15 cellular contexts compared by ENCODE assay signal in the genomic region with DNA sequence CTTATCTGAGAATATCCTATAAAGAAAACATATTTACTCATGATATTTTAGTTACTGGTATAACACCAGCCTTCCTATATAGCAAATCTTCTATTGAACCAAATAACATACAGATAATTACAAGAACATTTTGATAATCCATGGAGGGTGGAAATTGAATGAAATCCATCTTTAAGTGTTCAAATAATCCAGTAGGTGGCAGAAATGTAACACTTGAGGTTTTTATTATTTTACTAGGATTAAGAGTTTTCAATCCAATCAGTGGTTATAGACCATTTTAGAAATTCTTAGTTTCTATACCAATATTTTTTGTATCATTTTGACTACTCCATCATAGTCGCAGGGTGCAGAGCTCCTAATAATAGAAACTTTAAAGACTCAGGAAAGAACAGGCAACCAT.
DNase-seq lines count a peak whose midpoint lies in the region; ATAC-seq and TF ChIP-seq lines count a peak whose summit lies in the region.
"Had no signal": no experiment of that assay in that cellular context is flagged by ENCODE, and none has a peak within 500 bp of the region (broad histone marks: within the 10 kb centered on the region; RNA-seq: fewer than 3 reads in every experiment).

No MANE protein-coding gene starts in this region.

- intact Hi-C loops in upper lobe of right lung (cut with DNase I), result no loop called here

- peak; percentile 58 for TF ChIP-seq RAD21 in SK-N-SH (IDR thresholded peaks at IDR 0.05; ENCODE audit: low read length)

- no peaks in the 10 kb centered on the region for H3K9me2 ChIP-seq in SK-N-SH

- TF ChIP-seq CTCF in SK-N-SH (IDR thresholded peaks at IDR 0.05), result peak; percentile 52
- peak; percentile 22 for TF ChIP-seq CTCF in epithelial cell of proximal tubule (conservative IDR thresholded peaks at IDR 0.05; ENCODE audit: low read depth, low read length)
- peak; percentile 19 for TF ChIP-seq CTCF in upper lobe of right lung (IDR thresholded peaks at IDR 0.05)
- peak in 1 of 6 experiments; percentile 4 for TF ChIP-seq CTCF in Peyer's patch (IDR thresholded peaks at IDR 0.05)

- H3K36me3 ChIP-seq in SK-N-SH (replicated peaks in 1 of 2; ENCODE audit: control insufficient read depth in 1 of 2, insufficient read depth in 2 of 2, low read length in 1 of 2) (no peaks in the 10 kb centered on the region), upper lobe of right lung (no peaks in the 10 kb centered on the region), Peyer's patch (no peaks in the 10 kb centered on the region)
- H3K36me3 ChIP-seq: right atrium auricular region had no signal

- H4K20me1 ChIP-seq in SK-N-SH (ENCODE audit: insufficient read depth), result no peaks in the 10 kb centered on the region

- H3K4me3 ChIP-seq in SK-N-SH (ENCODE audit: low read depth in 2 of 2, low read length in 1 of 2), result no peak overlapping the region
- H3K4me3 ChIP-seq in epithelial cell of proximal tubule (ENCODE audit: low read depth, low read length), result no peak overlapping the region
- no peak overlapping the region for H3K4me3 ChIP-seq in upper lobe of right lung
- no peak overlapping the region for H3K4me3 ChIP-seq in Peyer's patch
- H3K4me3 ChIP-seq: K562, right atrium auricular region had no signal

- POLR2A ChIA-PET in SK-N-SH (lab: Yijun Ruan, JAX), result no interaction called here

- WGBS in SK-N-SH (ENCODE audit: low lambda C conversion rate), result 39% methylated on average over 1 of the region's 1 CpG

- H2AFZ ChIP-seq in SK-N-SH (ENCODE audit: low read depth), result no peak overlapping the region

- H3K4me2 ChIP-seq in SK-N-SH, result no peak overlapping the region

- H3K79me2 ChIP-seq in SK-N-SH (ENCODE audit: insufficient read depth), result no peaks in the 10 kb centered on the region

- TF ChIP-seq EP300 in SK-N-SH (IDR thresholded peaks at IDR 0.05; ENCODE audit: borderline replicate concordance in 1 of 2, low read depth in 1 of 2, low read length in 1 of 2), result no peak

- H3K9ac ChIP-seq in SK-N-SH, result no peak overlapping the region

- H3K4me1 ChIP-seq in SK-N-SH (ENCODE audit: control insufficient read depth in 1 of 2, insufficient read depth in 2 of 2, low read depth in 1 of 2, low read length in 1 of 2), result no peaks in the 10 kb centered on the region
- H3K4me1 ChIP-seq in upper lobe of right lung, result no peaks in the 10 kb centered on the region
- no peaks in the 10 kb centered on the region for H3K4me1 ChIP-seq in Peyer's patch
- H3K4me1 ChIP-seq: right atrium auricular region had no signal

- no peaks in the 10 kb centered on the region for H3F3A ChIP-seq in SK-N-SH (replicated peaks; ENCODE audit: insufficient read depth)

- DNase-seq in SK-N-SH (peak; percentile 10), NCI-H1694 (lab: John Stamatoyannopoulos, UW) (peak; percentile 0), epithelial cell of proximal tubule (ENCODE audit: low read depth) (no peak), upper lobe of right lung (no peak), germinal center (ENCODE audit: low spot score) (no peak), medulla oblongata (ENCODE audit: extremely low spot score) (no peak), Peyer's patch (no peak)
- DNase-seq: activated T-cell treated with anti-CD3 and anti-CD28 coated beads, Interleukin-2, amount 50 U/mL, for 48 hours; cortex of kidney; NCI-H446 treated with DMSO at 0.1 percent for 48 hours; stimulated activated naive CD8-positive, alpha-beta T cell treated with anti-CD3 and anti-CD28 coated beads, Interleukin-15, amount 100 ng/mL, for 72 hours; T-cell had no signal

- CTCF ChIA-PET in SK-N-SH (lab: Yijun Ruan, JAX), result interaction anchor here (1.0 to 2.7 kb wide), 5 partner anchors 9 to 820 kb away, joined by 3 to 14 read pairs (median 4); no protein-coding TSS in a partner anchor

- no peak overlapping the region for H3K27ac ChIP-seq in SK-N-SH (ENCODE audit: low read depth in 2 of 2, low read length in 1 of 2)
- H3K27ac ChIP-seq in upper lobe of right lung, result no peak overlapping the region
- H3K27ac ChIP-seq in Peyer's patch, result no peak overlapping the region
- H3K27ac ChIP-seq: right atrium auricular region had no signal

- no peak for ATAC-seq in SK-N-SH treated with all-trans-retinoic acid at 6 μM for 48 hours
- ATAC-seq in upper lobe of right lung, result no peak
- ATAC-seq: K562; stimulated activated naive CD8-positive, alpha-beta T cell treated with anti-CD3 and anti-CD28 coated beads, Interleukin-15, amount 100 ng/mL, for 72 hours; T-cell had no signal

- no peaks in the 10 kb centered on the region for H3K9me3 ChIP-seq in SK-N-SH
- no peaks in the 10 kb centered on the region for H3K9me3 ChIP-seq in upper lobe of right lung
- H3K9me3 ChIP-seq in Peyer's patch, result no peaks in the 10 kb centered on the region
- H3K9me3 ChIP-seq: right atrium auricular region had no signal

- H3K27me3 ChIP-seq in SK-N-SH (ENCODE audit: insufficient read depth), result no peaks in the 10 kb centered on the region
- no peaks in the 10 kb centered on the region for H3K27me3 ChIP-seq in upper lobe of right lung
- no peaks in the 10 kb centered on the region for H3K27me3 ChIP-seq in Peyer's patch
- H3K27me3 ChIP-seq: right atrium auricular region had no signal

- no peak for TF ChIP-seq POLR2A in Peyer's patch (IDR thresholded peaks at IDR 0.05)

TF ChIP-seq in SK-N-SH, 30 proteins besides CTCF, POLR2A, EP300 and RAD21 (continues in another document):
- no peak for TF ChIP-seq CHD2 (IDR thresholded peaks at IDR 0.05; ENCODE audit: low read length, partially characterized antibody)
- TF ChIP-seq MXI1 (IDR thresholded peaks at IDR 0.05; ENCODE audit: low read depth, low read length), result no peak
- TF ChIP-seq, protein P1, sequence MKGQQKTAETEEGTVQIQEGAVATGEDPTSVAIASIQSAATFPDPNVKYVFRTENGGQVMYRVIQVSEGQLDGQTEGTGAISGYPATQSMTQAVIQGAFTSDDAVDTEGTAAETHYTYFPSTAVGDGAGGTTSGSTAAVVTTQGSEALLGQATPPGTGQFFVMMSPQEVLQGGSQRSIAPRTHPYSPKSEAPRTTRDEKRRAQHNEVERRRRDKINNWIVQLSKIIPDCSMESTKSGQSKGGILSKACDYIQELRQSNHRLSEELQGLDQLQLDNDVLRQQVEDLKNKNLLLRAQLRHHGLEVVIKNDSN (IDR thresholded peaks at IDR 0.05; ENCODE audit: borderline replicate concordance, low read depth), result no peak
- no peak for TF ChIP-seq JUND (IDR thresholded peaks at IDR 0.05)
- TF ChIP-seq GABPA (IDR thresholded peaks at IDR 0.05; ENCODE audit: low read depth), result no peak
- no peak for TF ChIP-seq NFIC (IDR thresholded peaks at IDR 0.05; ENCODE audit: borderline replicate concordance)
- TF ChIP-seq RCOR1 (IDR thresholded peaks at IDR 0.05; ENCODE audit: low read length), result no peak
- TF ChIP-seq EZH2phosphoT487 (IDR thresholded peaks at IDR 0.05; ENCODE audit: borderline replicate concordance, low read depth), result no peak
- TF ChIP-seq, protein P2, sequence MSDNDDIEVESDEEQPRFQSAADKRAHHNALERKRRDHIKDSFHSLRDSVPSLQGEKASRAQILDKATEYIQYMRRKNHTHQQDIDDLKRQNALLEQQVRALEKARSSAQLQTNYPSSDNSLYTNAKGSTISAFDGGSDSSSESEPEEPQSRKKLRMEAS (IDR thresholded peaks at IDR 0.05; ENCODE audit: low read depth), result no peak
- no peak for TF ChIP-seq GATA2 (CRISPR knock-in tag; IDR thresholded peaks at IDR 0.05)
- TF ChIP-seq TCF12 (IDR thresholded peaks at IDR 0.05), result no peak
- TF ChIP-seq, protein P3, sequence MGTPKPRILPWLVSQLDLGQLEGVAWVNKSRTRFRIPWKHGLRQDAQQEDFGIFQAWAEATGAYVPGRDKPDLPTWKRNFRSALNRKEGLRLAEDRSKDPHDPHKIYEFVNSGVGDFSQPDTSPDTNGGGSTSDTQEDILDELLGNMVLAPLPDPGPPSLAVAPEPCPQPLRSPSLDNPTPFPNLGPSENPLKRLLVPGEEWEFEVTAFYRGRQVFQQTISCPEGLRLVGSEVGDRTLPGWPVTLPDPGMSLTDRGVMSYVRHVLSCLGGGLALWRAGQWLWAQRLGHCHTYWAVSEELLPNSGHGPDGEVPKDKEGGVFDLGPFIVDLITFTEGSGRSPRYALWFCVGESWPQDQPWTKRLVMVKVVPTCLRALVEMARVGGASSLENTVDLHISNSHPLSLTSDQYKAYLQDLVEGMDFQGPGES (IDR thresholded peaks at IDR 0.05; ENCODE audit: low read depth, low read length), result no peak

TF ChIP-seq in SK-N-SH treated with all-trans-retinoic acid at 6 μM for 48 hours, 23 proteins besides CTCF, POLR2A, EP300 and RAD21 (continues in another document):
- TF ChIP-seq ARNTL (CRISPR knock-in tag; IDR thresholded peaks at IDR 0.05; ENCODE audit: borderline replicate concordance, low read depth), result no peak
- no peak for TF ChIP-seq BACH2 (CRISPR knock-in tag; IDR thresholded peaks at IDR 0.05; ENCODE audit: borderline replicate concordance)
- TF ChIP-seq, protein P4, sequence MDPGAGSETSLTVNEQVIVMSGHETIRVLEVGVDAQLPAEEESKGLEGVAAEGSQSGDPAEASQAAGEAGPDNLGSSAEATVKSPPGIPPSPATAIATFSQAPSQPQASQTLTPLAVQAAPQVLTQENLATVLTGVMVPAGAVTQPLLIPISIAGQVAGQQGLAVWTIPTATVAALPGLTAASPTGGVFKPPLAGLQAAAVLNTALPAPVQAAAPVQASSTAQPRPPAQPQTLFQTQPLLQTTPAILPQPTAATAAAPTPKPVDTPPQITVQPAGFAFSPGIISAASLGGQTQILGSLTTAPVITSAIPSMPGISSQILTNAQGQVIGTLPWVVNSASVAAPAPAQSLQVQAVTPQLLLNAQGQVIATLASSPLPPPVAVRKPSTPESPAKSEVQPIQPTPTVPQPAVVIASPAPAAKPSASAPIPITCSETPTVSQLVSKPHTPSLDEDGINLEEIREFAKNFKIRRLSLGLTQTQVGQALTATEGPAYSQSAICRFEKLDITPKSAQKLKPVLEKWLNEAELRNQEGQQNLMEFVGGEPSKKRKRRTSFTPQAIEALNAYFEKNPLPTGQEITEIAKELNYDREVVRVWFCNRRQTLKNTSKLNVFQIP (CRISPR knock-in tag; IDR thresholded peaks at IDR 0.05; ENCODE audit: borderline replicate concordance, low read depth), result no peak
- TF ChIP-seq, protein P5, sequence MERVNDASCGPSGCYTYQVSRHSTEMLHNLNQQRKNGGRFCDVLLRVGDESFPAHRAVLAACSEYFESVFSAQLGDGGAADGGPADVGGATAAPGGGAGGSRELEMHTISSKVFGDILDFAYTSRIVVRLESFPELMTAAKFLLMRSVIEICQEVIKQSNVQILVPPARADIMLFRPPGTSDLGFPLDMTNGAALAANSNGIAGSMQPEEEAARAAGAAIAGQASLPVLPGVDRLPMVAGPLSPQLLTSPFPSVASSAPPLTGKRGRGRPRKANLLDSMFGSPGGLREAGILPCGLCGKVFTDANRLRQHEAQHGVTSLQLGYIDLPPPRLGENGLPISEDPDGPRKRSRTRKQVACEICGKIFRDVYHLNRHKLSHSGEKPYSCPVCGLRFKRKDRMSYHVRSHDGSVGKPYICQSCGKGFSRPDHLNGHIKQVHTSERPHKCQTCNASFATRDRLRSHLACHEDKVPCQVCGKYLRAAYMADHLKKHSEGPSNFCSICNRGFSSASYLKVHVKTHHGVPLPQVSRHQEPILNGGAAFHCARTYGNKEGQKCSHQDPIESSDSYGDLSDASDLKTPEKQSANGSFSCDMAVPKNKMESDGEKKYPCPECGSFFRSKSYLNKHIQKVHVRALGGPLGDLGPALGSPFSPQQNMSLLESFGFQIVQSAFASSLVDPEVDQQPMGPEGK (CRISPR knock-in tag; IDR thresholded peaks at IDR 0.05; ENCODE audit: borderline replicate concordance), result no peak

Comparison
In these comparisons a context has a peak if more than half of its experiments do, and no peak if none do; other contexts are left out.
1. DNase-seq: peak in SK-N-SH (single experiment) and NCI-H1694 (single experiment); none in epithelial cell of proximal tubule (single experiment), upper lobe of right lung (single experiment), germinal center (single experiment), medulla oblongata (single experiment) and Peyer's patch (0 of 3).